ENCODE assay signal across 20 cellular contexts in the genomic region with DNA sequence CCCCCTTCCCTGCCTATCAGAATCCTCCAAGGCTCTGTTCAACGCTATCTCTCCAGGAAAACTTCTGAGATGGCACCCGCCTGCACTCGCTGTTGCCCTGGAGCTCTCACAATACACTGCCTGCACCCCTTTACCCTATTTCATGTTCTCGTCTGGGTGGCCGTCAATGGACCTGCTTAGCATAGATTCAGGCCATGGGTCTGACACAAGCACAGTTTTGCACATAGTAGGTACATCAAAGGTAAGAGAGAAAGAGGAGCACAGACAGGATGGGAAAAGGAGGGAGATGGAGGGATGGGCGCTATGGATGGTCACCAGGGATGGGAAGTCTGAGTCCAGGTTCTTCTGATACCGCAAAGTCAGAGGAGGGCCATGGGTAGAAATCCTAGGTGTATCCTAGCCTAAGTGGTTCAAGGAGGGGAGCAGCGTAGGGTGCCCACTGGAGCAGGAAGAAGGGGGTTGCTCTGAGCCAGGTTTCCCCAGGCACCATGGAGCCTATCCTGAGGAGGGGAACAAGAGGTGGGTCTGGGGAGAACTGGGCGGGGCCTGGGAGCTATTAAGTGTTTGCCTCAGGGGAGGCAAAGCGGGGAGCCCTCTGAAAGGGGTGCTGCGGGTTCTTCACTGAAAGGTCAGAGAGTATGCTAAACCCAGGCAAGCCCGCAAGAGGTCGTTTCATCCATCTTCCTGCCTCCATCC.
DNase-seq lines count a peak whose midpoint lies in the region; TF ChIP-seq lines count a peak whose summit lies in the region.
"Had no signal": no experiment of that assay in that cellular context is flagged by ENCODE, and none has a peak within 500 bp of the region (broad histone marks: within the 10 kb centered on the region; RNA-seq: fewer than 3 reads in every experiment).

No MANE protein-coding gene starts in this region.

- H3K9me2 ChIP-seq in hepatocyte (replicated peaks; ENCODE audit: insufficient read depth), result no peaks in the 10 kb centered on the region

- no peaks in the 10 kb centered on the region for H3K36me3 Mint-ChIP-seq in glutamatergic neuron (ENCODE audit: unreplicated experiment)

- no peak overlapping the region for H3K4me3 ChIP-seq in osteoblast (ENCODE audit: insufficient read depth, low read length)
- H3K4me3 ChIP-seq in uterus, result no peak overlapping the region
- H3K4me3 ChIP-seq in hepatocyte, result no peak overlapping the region

- TF ChIP-seq POLR2A in uterus (IDR thresholded peaks at IDR 0.05), result no peak

- H2AFZ ChIP-seq in osteoblast (ENCODE audit: low read length) (no peak overlapping the region), hepatocyte (no peak overlapping the region)

- H3K79me2 ChIP-seq in osteoblast (ENCODE audit: insufficient read depth, low read length) (no peaks in the 10 kb centered on the region), hepatocyte (no peaks in the 10 kb centered on the region)

- intact Hi-C loops in uterus (cut with DNase I; ENCODE audit: low total_unique reads), result no loop called here

- no peaks in the 10 kb centered on the region for H4K20me1 ChIP-seq in osteoblast (ENCODE audit: insufficient read depth, low read length)
- H4K20me1 ChIP-seq in hepatocyte (ENCODE audit: insufficient read depth, poor library complexity, severe bottlenecking), result no peaks in the 10 kb centered on the region

- no peak overlapping the region for H3K27ac Mint-ChIP-seq in glutamatergic neuron (ENCODE audit: unreplicated experiment)

- no peaks in the 10 kb centered on the region for H3K36me3 ChIP-seq in osteoblast (ENCODE audit: insufficient read depth, low read length)
- H3K36me3 ChIP-seq in uterus, result no peaks in the 10 kb centered on the region
- no peaks in the 10 kb centered on the region for H3K36me3 ChIP-seq in hepatocyte (replicated peaks; ENCODE audit: insufficient read depth, low read depth)

- H3K4me2 ChIP-seq in osteoblast (ENCODE audit: insufficient read depth, low read length) (no peak overlapping the region), hepatocyte (no peak overlapping the region)

- H3K27ac ChIP-seq in osteoblast (ENCODE audit: low read depth, low read length) (no peak overlapping the region), uterus (peak overlapping the region; percentile 31 to 90), hepatocyte (no peak overlapping the region)
- H3K27ac ChIP-seq: 22Rv1 had no signal

- peaks cover 5% of the 10 kb centered on the region for H3K9me3 Mint-ChIP-seq in glutamatergic neuron (ENCODE audit: unreplicated experiment)

- TF ChIP-seq CTCF in glutamatergic neuron (IDR thresholded peaks at IDR 0.05; ENCODE audit: partially characterized antibody, unreplicated experiment) (no peak), osteoblast (IDR thresholded peaks at IDR 0.05; ENCODE audit: extremely low read depth, low read depth, low read length) (no peak), uterus (IDR thresholded peaks at IDR 0.05) (no peak), hepatocyte (IDR thresholded peaks at IDR 0.05; ENCODE audit: poor library complexity) (no peak)

- H3K4me1 Mint-ChIP-seq in glutamatergic neuron (ENCODE audit: low read depth, unreplicated experiment), result no peaks in the 10 kb centered on the region

- peaks cover 4% of the 10 kb centered on the region for H3K27me3 Mint-ChIP-seq in glutamatergic neuron (ENCODE audit: unreplicated experiment)

- no peaks in the 10 kb centered on the region for H3K27me3 ChIP-seq in osteoblast (ENCODE audit: insufficient read depth, low read length)
- no peaks in the 10 kb centered on the region for H3K27me3 ChIP-seq in uterus
- no peaks in the 10 kb centered on the region for H3K27me3 ChIP-seq in hepatocyte

- 96% methylated on average over 13 of the region's 13 CpGs for WGBS in hepatocyte (ENCODE audit: low lambda C conversion rate, missing lambda C conversion rate)

- H3K4me1 ChIP-seq in osteoblast (ENCODE audit: insufficient read depth, low read length) (peaks cover 51% of the 10 kb centered on the region), uterus (peaks cover 3 to 6% of the 10 kb centered on the region in 2 donors), hepatocyte (ENCODE audit: insufficient read depth) (peaks cover 14% of the 10 kb centered on the region)

- H3K4me3 Mint-ChIP-seq in glutamatergic neuron (ENCODE audit: unreplicated experiment), result no peak overlapping the region

- peak; percentile 38 for DNase-seq in activated effector memory CD4-positive, alpha-beta T cell treated with anti-CD3 and anti-CD28 coated beads, Interleukin-2, amount 50 U/mL, for 16 hours
- no peak for DNase-seq in activated effector memory CD4-positive, alpha-beta T cell treated with Interleukin-2 at 50 U/mL for 16 hours
- DNase-seq in glutamatergic neuron (peak; percentile 3), osteoblast (ENCODE audit: insufficient read length, low spot score, missing footprints) (peak; percentile 13), uterus (no peak), hepatocyte (ENCODE audit: low spot score) (no peak), NCI-H2196 treated with DMSO at 0.1 percent for 48 hours (lab: John Stamatoyannopoulos, UW; ENCODE audit: unreplicated experiment) (no peak), NCI-H526 (lab: John Stamatoyannopoulos, UW) (no peak)
- DNase-seq: AML-193, DMS79 treated with DMSO at 0.1 percent for 48 hours, H7, MM.1S, NCI-H1092, NCI-H1436 treated with DMSO at 0.1 percent for 48 hours, NCI-H2081, NCI-H2171 treated with DMSO at 0.1 percent for 48 hours, NCI-H446 treated with DMSO at 0.1 percent for 48 hours, NCI-H748 treated with DMSO at 0.1 percent for 48 hours, RPMI8226 had no signal

- H3K9me3 ChIP-seq in osteoblast (ENCODE audit: low read depth, low read length), result no peaks in the 10 kb centered on the region
- no peaks in the 10 kb centered on the region for H3K9me3 ChIP-seq in uterus
- no peaks in the 10 kb centered on the region for H3K9me3 ChIP-seq in hepatocyte (ENCODE audit: low read depth)

Comparison
In these comparisons a context has a peak if more than half of its experiments do, and no peak if none do; other contexts are left out.
1. DNase-seq: peak in activated effector memory CD4-positive, alpha-beta T cell treated with anti-CD3 and anti-CD28 coated beads, Interleukin-2, amount 50 U/mL, for 16 hours (single experiment), glutamatergic neuron (single experiment) and osteoblast (single experiment); none in activated effector memory CD4-positive, alpha-beta T cell treated with Interleukin-2 at 50 U/mL for 16 hours (single experiment), uterus (0 of 2), hepatocyte (single experiment), NCI-H2196 treated with DMSO at 0.1 percent for 48 hours (single experiment) and NCI-H526 (0 of 2).
2. H3K27ac ChIP-seq: peak in uterus (2 of 2); none in osteoblast (single experiment) and hepatocyte (single experiment).